In genomic region chr13:109214393-109214792, GRCh38 we compare ENCODE assay signal across 16 cellular contexts.
A peak's percentile ranks its signal among the peaks of the same experiment; 100 is the strongest.
DNase-seq lines count a peak whose midpoint lies in the region; ATAC-seq and TF ChIP-seq lines count a peak whose summit lies in the region.
"Had no signal": no experiment of that assay in that cellular context is flagged by ENCODE, and none has a peak within 500 bp of the region (broad histone marks: within the 10 kb centered on the region; RNA-seq: fewer than 3 reads in every experiment).

No MANE protein-coding gene starts in this region.

- H3K14ac ChIP-seq in IMR-90 (replicated peaks; ENCODE audit: low read depth, low read length) = no peak overlapping the region

- no peak for TF ChIP-seq RAD21 in IMR-90 (IDR thresholded peaks at IDR 0.05; ENCODE audit: low read length)

- H3K9me3 ChIP-seq in IMR-90 (ENCODE audit: control insufficient read depth, insufficient read depth, low read length) = no peaks in the 10 kb centered on the region
- H3K9me3 ChIP-seq in transverse colon = no peaks in the 10 kb centered on the region

- no peak overlapping the region for H2BK20ac ChIP-seq in IMR-90 (ENCODE audit: low read depth, low read length)

- H3K27me3 Mint-ChIP-seq in neural crest cell (ENCODE audit: low read depth) = no peaks in the 10 kb centered on the region
- H3K27me3 Mint-ChIP-seq in activated CD4-positive, alpha-beta T cell treated with anti-CD3 and anti-CD28 coated beads, Interleukin-2, amount 10 ng/mL, durations not matched to agents 7 days and 5 days = no peaks in the 10 kb centered on the region
- H3K27me3 Mint-ChIP-seq: B cell; CD4-positive, alpha-beta memory T cell had no signal

- peaks cover 9% of the 10 kb centered on the region for H3K9me3 Mint-ChIP-seq in neural crest cell
- no peaks in the 10 kb centered on the region for H3K9me3 Mint-ChIP-seq in activated CD4-positive, alpha-beta T cell treated with anti-CD3 and anti-CD28 coated beads, Interleukin-2, amount 10 ng/mL, durations not matched to agents 7 days and 5 days
- H3K9me3 Mint-ChIP-seq: CD4-positive, alpha-beta memory T cell had no signal

- POLR2A ChIA-PET in IMR-90 (lab: Charles Lee; ENCODE audit: unreplicated experiment) = no interaction called here
- POLR2A ChIA-PET in activated CD4-positive, alpha-beta T cell treated with anti-CD3 and anti-CD28 coated beads, Interleukin-2, amount 10 ng/mL, durations not matched to agents 7 days and 5 days (lab: Charles Lee) = no interaction called here

- no peak overlapping the region for H2AFZ ChIP-seq in IMR-90 (replicated peaks; ENCODE audit: low read length, poor library complexity)

- no peak overlapping the region for H2BK15ac ChIP-seq in IMR-90 (ENCODE audit: low read depth, low read length)

- no peak overlapping the region for H4K5ac ChIP-seq in IMR-90 (ENCODE audit: low read depth, low read length)

- H4K8ac ChIP-seq in IMR-90 (ENCODE audit: low read depth in 2 of 2, low read length in 2 of 2) = no peak overlapping the region

- no peak overlapping the region for H3K4me2 ChIP-seq in IMR-90 (ENCODE audit: low read depth, low read length)

- intact Hi-C loops in IMR-90 (cut with micrococcal nuclease) = no loop called here
- intact Hi-C loops in transverse colon (cut with DNase I; ENCODE audit: low total_unique reads) = no loop called here

- H3K36me3 ChIP-seq in IMR-90 (ENCODE audit: control insufficient read depth, insufficient read depth, low read length) (no peaks in the 10 kb centered on the region), transverse colon (no peaks in the 10 kb centered on the region)

- no peak for TF ChIP-seq CTCF in IMR-90 (conservative IDR thresholded peaks at IDR 0.05; ENCODE audit: low read depth, low read length)
- TF ChIP-seq CTCF in fibroblast of mammary gland (conservative IDR thresholded peaks at IDR 0.05; ENCODE audit: control insufficient read depth, insufficient read depth, low read depth, low read length) = no peak
- TF ChIP-seq CTCF in neural crest cell (conservative IDR thresholded peaks at IDR 0.05) = no peak
- no peak for TF ChIP-seq CTCF in transverse colon (IDR thresholded peaks at IDR 0.05)

- in situ Hi-C loops in IMR-90 (cut with MboI; ENCODE audit: low sequenced_read_pairs) = no loop called here
- in situ Hi-C loops in transverse colon (cut with MboI; ENCODE audit: low pct_ligation_motif_present in 1 of 4, low pct_unique_long_range_greater_than_20kb in 1 of 4, low sequenced_read_pairs in 3 of 4) = no loop called here

- DNase-seq in ELR (ENCODE audit: low read depth) (peak; percentile 18), IMR-90 (peak; percentile 37), fibroblast of mammary gland (ENCODE audit: low read depth) (peak; percentile 8), neural crest cell (ENCODE audit: low read depth, low spot score) (no peak), epidermal melanocyte (ENCODE audit: insufficient read length, low spot score) (no peak), transverse colon (no peak)
- DNase-seq in activated CD4-positive, alpha-beta T cell treated with anti-CD3 and anti-CD28 coated beads, Interleukin-2, amount 10 ng/mL, durations not matched to agents 7 days and 5 days = no peak
- DNase-seq: C1 segment of cervical spinal cord; CD4-positive, alpha-beta memory T cell; DND-41; GOT3; HCEC 1CT; KBM-7 had no signal

- no peaks in the 10 kb centered on the region; the same call in 1 of the 2 replicates for H3K9me1 ChIP-seq in IMR-90 (ENCODE audit: insufficient read depth, low read length)

- H3K23ac ChIP-seq in IMR-90 (ENCODE audit: low read depth, low read length) = no peak overlapping the region

- ATAC-seq in IMR-90 (ENCODE audit: low read depth) (no peak; the same call in none of the 2 replicates), HG03097 (IDR thresholded peaks at IDR 0.05; ENCODE audit: low FRiP score, unreplicated experiment) (no peak)

- peak overlapping the region; percentile 10 for H3K27ac Mint-ChIP-seq in neural crest cell (ENCODE audit: unreplicated experiment)
- H3K27ac Mint-ChIP-seq in activated CD4-positive, alpha-beta T cell treated with anti-CD3 and anti-CD28 coated beads, Interleukin-2, amount 10 ng/mL, durations not matched to agents 7 days and 5 days = no peak overlapping the region
- H3K27ac Mint-ChIP-seq: B cell had no signal

- no peak overlapping the region for H2AK9ac ChIP-seq in IMR-90 (replicated peaks; ENCODE audit: low read depth, low read length, poor library complexity)

- TF ChIP-seq EP300 in transverse colon (IDR thresholded peaks at IDR 0.05; ENCODE audit: low read depth) = no peak

- CTCF ChIA-PET in IMR-90 (lab: Yijun Ruan, JAX) = interaction anchor here (0.6 to 1.3 kb wide), 2 partner anchors 9 to 47 kb away, joined by 3 to 5 read pairs; no protein-coding TSS in a partner anchor
- CTCF ChIA-PET in activated CD4-positive, alpha-beta T cell treated with anti-CD3 and anti-CD28 coated beads, Interleukin-2, amount 10 ng/mL, durations not matched to agents 7 days and 5 days (lab: Charles Lee) = interaction anchor here (1.1 kb wide), 1 partner anchor 62 kb away, joined by 3 read pairs; no protein-coding TSS in a partner anchor

- H4K20me1 ChIP-seq in IMR-90 (ENCODE audit: insufficient read depth, low read length) = no peaks in the 10 kb centered on the region

- H3K18ac ChIP-seq in IMR-90 (ENCODE audit: low read depth, low read length) = no peak overlapping the region

- no peak overlapping the region for H3K4me3 ChIP-seq in IMR-90 (ENCODE audit: insufficient read depth, low read depth, low read length)
- no peak overlapping the region for H3K4me3 ChIP-seq in fibroblast of mammary gland (ENCODE audit: control insufficient read depth, low read depth, low read length)
- no peak overlapping the region for H3K4me3 ChIP-seq in transverse colon

- dilution Hi-C loops in IMR-90 (cut with HindIII; ENCODE audit: low sequenced_read_pairs, unreplicated experiment) = no loop called here

- H3K4me1 ChIP-seq in IMR-90 (ENCODE audit: control insufficient read depth, insufficient read depth, low read length) (no peaks in the 10 kb centered on the region), transverse colon (no peaks in the 10 kb centered on the region)

- no peak overlapping the region for H2AK5ac ChIP-seq in IMR-90 (ENCODE audit: low read depth, low read length)

- H3K27ac ChIP-seq in IMR-90 (ENCODE audit: insufficient read depth, low read length) (no peak overlapping the region), transverse colon (no peak overlapping the region)
- H3K27ac ChIP-seq: HL-60 had no signal

- peaks cover 34% of the 10 kb centered on the region for H3K4me1 Mint-ChIP-seq in neural crest cell
- no peaks in the 10 kb centered on the region for H3K4me1 Mint-ChIP-seq in activated CD4-positive, alpha-beta T cell treated with anti-CD3 and anti-CD28 coated beads, Interleukin-2, amount 10 ng/mL, durations not matched to agents 7 days and 5 days
- H3K4me1 Mint-ChIP-seq: B cell; CD4-positive, alpha-beta memory T cell had no signal

- no peak for TF ChIP-seq POLR2A in IMR-90 (IDR thresholded peaks at IDR 0.05; ENCODE audit: low read depth, low read length)
- TF ChIP-seq POLR2A in transverse colon (IDR thresholded peaks at IDR 0.05) = no peak

- no CpG with 5 or more reads among the region's 2 CpGs for WGBS in IMR-90 (ENCODE audit: extremely low coverage in 2 of 2, insufficient read length in 1 of 2), 2 experiments
- WGBS in transverse colon (ENCODE audit: low coverage in 1 of 2), 2 donors = 94 to 95% methylated on average over 2 of the region's 2 CpGs

- no peak overlapping the region for H3K9ac ChIP-seq in IMR-90 (ENCODE audit: low read depth, low read length)

- no peak overlapping the region for H2BK120ac ChIP-seq in IMR-90 (ENCODE audit: low read depth, low read length)

- H4K91ac ChIP-seq in IMR-90 (ENCODE audit: insufficient read depth, low read depth, low read length) = no peak overlapping the region

- H3K27me3 ChIP-seq in IMR-90 (ENCODE audit: control insufficient read depth, insufficient read depth, low read length) (no peaks in the 10 kb centered on the region), transverse colon (no peaks in the 10 kb centered on the region)

- no peak overlapping the region for H3K56ac ChIP-seq in IMR-90 (ENCODE audit: extremely low read depth, insufficient read depth, low read length)

- H2BK5ac ChIP-seq in IMR-90 (ENCODE audit: low read depth, low read length, poor library complexity, severe bottlenecking) = no peak overlapping the region

- peaks cover 4% of the 10 kb centered on the region for H3K36me3 Mint-ChIP-seq in neural crest cell (ENCODE audit: low read depth)
- no peaks in the 10 kb centered on the region for H3K36me3 Mint-ChIP-seq in activated CD4-positive, alpha-beta T cell treated with anti-CD3 and anti-CD28 coated beads, Interleukin-2, amount 10 ng/mL, durations not matched to agents 7 days and 5 days (ENCODE audit: low read depth)
- H3K36me3 Mint-ChIP-seq: CD4-positive, alpha-beta memory T cell had no signal

- BruUV-seq in IMR-90 (replicated peaks; lab: Mats Ljungman, UMichigan) = no TSS peak

- no peak overlapping the region for H3K4me3 Mint-ChIP-seq in neural crest cell
- H3K4me3 Mint-ChIP-seq in activated CD4-positive, alpha-beta T cell treated with anti-CD3 and anti-CD28 coated beads, Interleukin-2, amount 10 ng/mL, durations not matched to agents 7 days and 5 days = no peak overlapping the region
- H3K4me3 Mint-ChIP-seq: B cell; CD4-positive, alpha-beta memory T cell had no signal

- no peaks in the 10 kb centered on the region for H3K79me1 ChIP-seq in IMR-90 (ENCODE audit: low read depth in 1 of 2, low read length in 2 of 2)

- no peak overlapping the region for H3K4ac ChIP-seq in IMR-90 (ENCODE audit: low read depth, low read length)

TF ChIP-seq in IMR-90, 13 proteins besides CTCF, POLR2A, EP300 and RAD21 (continues in another document):
- no peak for TF ChIP-seq RFX5 (IDR thresholded peaks at IDR 0.05; ENCODE audit: low read depth, low read length)
- TF ChIP-seq RCOR1 (IDR thresholded peaks at IDR 0.05; ENCODE audit: insufficient replicate concordance, low read length) = no peak
- TF ChIP-seq USF2 (IDR thresholded peaks at IDR 0.05; ENCODE audit: low read depth, low read length) = no peak
- TF ChIP-seq ELK1 (IDR thresholded peaks at IDR 0.05; ENCODE audit: borderline replicate concordance, low read depth, low read length) = no peak

Comparison
In these comparisons a context has a peak if more than half of its experiments do, and no peak if none do; other contexts are left out.
1. DNase-seq: peak in ELR (single experiment), IMR-90 (single experiment) and fibroblast of mammary gland (single experiment); none in neural crest cell (single experiment), epidermal melanocyte (single experiment), transverse colon (single experiment) and activated CD4-positive, alpha-beta T cell treated with anti-CD3 and anti-CD28 coated beads, Interleukin-2, amount 10 ng/mL, durations not matched to agents 7 days and 5 days (single experiment).